Comparison of ENCODE assay signal across 22 cellular contexts in the genomic region with DNA sequence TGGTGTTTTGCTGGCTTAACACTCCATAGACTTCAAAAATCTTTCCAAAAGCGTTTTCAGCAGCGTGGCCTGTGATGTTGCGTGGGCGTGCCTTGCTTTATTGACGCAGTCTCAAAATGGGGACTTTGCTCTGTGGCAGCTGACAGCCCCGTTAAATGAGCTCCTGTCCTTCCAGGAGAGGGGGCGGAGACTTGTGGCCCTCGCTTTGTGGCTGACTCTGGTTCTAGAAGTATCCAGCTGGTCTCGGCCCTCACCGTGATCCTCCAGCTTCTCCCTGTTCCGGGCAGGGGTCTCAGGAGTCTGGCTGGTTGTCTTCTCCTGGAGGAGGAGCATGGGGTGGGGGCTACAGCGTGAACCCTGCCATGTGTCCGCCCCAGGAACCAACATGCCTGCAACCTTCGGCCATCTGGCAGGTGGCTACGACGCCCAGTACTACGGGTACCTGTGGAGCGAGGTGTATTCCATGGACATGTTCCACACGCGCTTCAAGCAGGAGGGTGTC. TPM values are rescaled to one million over a fixed set of nuclear protein-coding genes. Genes with fewer than 3 reads are reported as not detected.
A peak's percentile ranks its signal among the peaks of the same experiment; 100 is the strongest.
DNase-seq lines count a peak whose midpoint lies in the region; ATAC-seq, FAIRE-seq and TF ChIP-seq lines count a peak whose summit lies in the region.
"Had no signal": no experiment of that assay in that cellular context is flagged by ENCODE, and none has a peak within 500 bp of the region (broad histone marks: within the 10 kb centered on the region; RNA-seq: fewer than 3 reads in every experiment).

No MANE protein-coding gene starts in this region.

- in situ Hi-C loops in GM13977 (cut with MboI; ENCODE audit: low pct_unique_long_range_greater_than_20kb, low sequenced_read_pairs, unreplicated experiment): no loop called here

- TF ChIP-seq CTCF in GM13977 (IDR thresholded peaks at IDR 0.05; ENCODE audit: extremely low read depth, insufficient read depth, missing control alignments) (no peak), H1 (IDR thresholded peaks at IDR 0.05; ENCODE audit: control extremely low read depth in 1 of 3, insufficient read depth in 1 of 3, low read depth in 1 of 3, low read length in 3 of 3) (no peak), dorsolateral prefrontal cortex (IDR thresholded peaks at IDR 0.05 in 54 of 56, conservative IDR thresholded peaks at IDR 0.05 in 2 of 56; ENCODE audit: low read depth in 1 of 56, partially characterized antibody in 56 of 56) (no peak), heart right ventricle (IDR thresholded peaks at IDR 0.05) (no peak)

- H2BK12ac ChIP-seq in H1 (ENCODE audit: low read depth, low read length) (no peak overlapping the region), neuronal stem cell (ENCODE audit: low read length) (no peak overlapping the region)

- no peak overlapping the region for H3K27ac ChIP-seq in BLaER1 treated with 17β-estradiol and CSF1 and Interleukin-3, amounts not matched to agents 10 nM and 100 nM
- H3K27ac ChIP-seq in H1 (ENCODE audit: low read depth, low read length): no peak overlapping the region
- no peak overlapping the region for H3K27ac ChIP-seq in neuronal stem cell (replicated peaks; ENCODE audit: low read length)
- no peak overlapping the region for H3K27ac ChIP-seq in dorsolateral prefrontal cortex
- no peak overlapping the region for H3K27ac ChIP-seq in heart right ventricle
- H3K27ac ChIP-seq: PC-9 had no signal

- H2BK20ac ChIP-seq in H1 (ENCODE audit: low read length): no peak overlapping the region

- H3K14ac ChIP-seq in H1 (ENCODE audit: insufficient read length): no peak overlapping the region
- no peak overlapping the region for H3K14ac ChIP-seq in neuronal stem cell (ENCODE audit: low read length)

- H2BK5ac ChIP-seq in H1 (ENCODE audit: low read depth, low read length) (no peak overlapping the region), neuronal stem cell (ENCODE audit: low read length) (no peak overlapping the region)

- H4K20me1 ChIP-seq in BLaER1 treated with 17β-estradiol and CSF1 and Interleukin-3, amounts not matched to agents 10 nM and 100 nM: peaks cover 0 to 99% (median 67%) of the 10 kb centered on the region in 11 experiments; a peak in 20 of 22 replicates
- peaks cover 7 to 17% of the 10 kb centered on the region in 2 experiments for H4K20me1 ChIP-seq in H1 (replicated peaks in 1 of 2; ENCODE audit: control insufficient read depth in 1 of 2, insufficient read depth in 2 of 2, low read length in 2 of 2)

- H3K23me2 ChIP-seq in H1 (ENCODE audit: low read depth, low read length): no peaks in the 10 kb centered on the region

- H3K23ac ChIP-seq in H1 (ENCODE audit: insufficient read length) (no peak overlapping the region), neuronal stem cell (ENCODE audit: low read depth, low read length, poor library complexity) (no peak overlapping the region)

- no peaks in the 10 kb centered on the region; a peak in 1 of 22 replicates for H3K9me3 ChIP-seq in BLaER1 treated with 17β-estradiol and CSF1 and Interleukin-3, amounts not matched to agents 10 nM and 100 nM (replicated peaks in 1 of 11)
- no peaks in the 10 kb centered on the region for H3K9me3 ChIP-seq in H1 (ENCODE audit: insufficient read depth in 2 of 2, low read depth in 1 of 2, low read length in 1 of 2)
- H3K9me3 ChIP-seq in neuronal stem cell (replicated peaks in 1 of 2; ENCODE audit: control insufficient read depth in 2 of 2, insufficient read depth in 1 of 2, low read depth in 1 of 2, low read length in 2 of 2): no peaks in the 10 kb centered on the region
- H3K9me3 ChIP-seq in heart right ventricle: no peaks in the 10 kb centered on the region

- H2AFZ ChIP-seq in H1 (ENCODE audit: low read length): no peak overlapping the region
- H2AFZ ChIP-seq in neuronal stem cell (ENCODE audit: low read length): no peak overlapping the region
- H2AFZ ChIP-seq: PC-9 had no signal

- H3K9ac ChIP-seq in BLaER1 treated with 17β-estradiol and CSF1 and Interleukin-3, amounts not matched to agents 10 nM and 100 nM: 0 out of 22 replicates have a peak overlapping the region, but pooled peaks of 1 of the 11 experiments have one; percentile 12
- no peak overlapping the region for H3K9ac ChIP-seq in H1 (replicated peaks in 1 of 4; ENCODE audit: extremely low read depth in 1 of 4, low read depth in 3 of 4, low read length in 3 of 4)
- peak overlapping the region; percentile 53 for H3K9ac ChIP-seq in neuronal stem cell (ENCODE audit: low read depth, low read length, poor library complexity)

- H2BK120ac ChIP-seq in H1 (replicated peaks; ENCODE audit: low read depth, low read length): no peak overlapping the region
- H2BK120ac ChIP-seq in neuronal stem cell (ENCODE audit: low read depth, low read length): no peak overlapping the region

- H4K8ac ChIP-seq in H1 (ENCODE audit: extremely low read depth, insufficient read depth, low read length) (no peak overlapping the region), neuronal stem cell (ENCODE audit: low read depth, low read length) (no peak overlapping the region)

- 86% methylated on average over 20 of the region's 20 CpGs; no CpG with 5 or more reads in 1 of the 2 experiments for whole genome bisulfite sequencing in H1 (ENCODE audit: extremely low coverage in 1 of 2, insufficient coverage in 1 of 2, insufficient read length in 1 of 2, insufficient replicate concordance in 2 of 2, low coverage in 1 of 2, low lambda C conversion rate in 2 of 2, missing lambda C conversion rate in 1 of 2), 2 experiments
- WGBS in neuronal stem cell (ENCODE audit: extremely low coverage in 2 of 2, insufficient read length in 2 of 2, insufficient replicate concordance in 1 of 2), 2 donors: no CpG with 5 or more reads among the region's 20 CpGs
- WGBS in heart right ventricle, 2 donors: 96 to 97% methylated on average over 20 of the region's 20 CpGs

- POLR2A ChIA-PET in H1 (lab: Charles Lee; ENCODE audit: partially characterized antibody): interaction anchor here (1.0 to 1.6 kb wide), 3 partner anchors 12 to 30 kb away, joined by 3 to 6 read pairs (median 3); no protein-coding TSS in a partner anchor

- H2AK5ac ChIP-seq in H1 (ENCODE audit: low read depth, low read length): no peak overlapping the region
- H2AK5ac ChIP-seq in neuronal stem cell (ENCODE audit: low read depth, low read length): no peak overlapping the region

- H3K4me3 ChIP-seq in BLaER1 treated with 17β-estradiol and CSF1 and Interleukin-3, amounts not matched to agents 10 nM and 100 nM: no peak overlapping the region
- H3K4me3 ChIP-seq in H1 (ENCODE audit: extremely low read depth in 1 of 4, insufficient read depth in 2 of 4, low read depth in 3 of 4, low read length in 4 of 4) (no peak overlapping the region), neuronal stem cell (ENCODE audit: low read length in 2 of 2) (no peak overlapping the region), dorsolateral prefrontal cortex (no peak overlapping the region), heart right ventricle (no peak overlapping the region)
- H3K4me3 ChIP-seq: PC-9 had no signal

- intact Hi-C loops in dorsolateral prefrontal cortex (cut with DNase I) (no loop called here), heart right ventricle (cut with DNase I) (no loop called here)

- no peak overlapping the region for H4K5ac ChIP-seq in H1 (ENCODE audit: insufficient read length, low read depth, low read length)

- H3K27me3 ChIP-seq in BLaER1 treated with 17β-estradiol and CSF1 and Interleukin-3, amounts not matched to agents 10 nM and 100 nM: peaks cover 0 to 48% (median 0%) of the 10 kb centered on the region in 11 experiments; a peak in 7 of 22 replicates
- H3K27me3 ChIP-seq in H1 (replicated peaks in 1 of 4; ENCODE audit: control insufficient read depth in 3 of 4, extremely low read depth in 1 of 4, insufficient read depth in 3 of 4, low read length in 3 of 4) (no peaks in the 10 kb centered on the region), neuronal stem cell (ENCODE audit: control insufficient read depth in 3 of 3, insufficient read depth in 3 of 3, low read depth in 1 of 3, low read length in 3 of 3) (no peaks in the 10 kb centered on the region), dorsolateral prefrontal cortex (no peaks in the 10 kb centered on the region), heart right ventricle (no peaks in the 10 kb centered on the region)

- H3K4me1 ChIP-seq in BLaER1 treated with 17β-estradiol and CSF1 and Interleukin-3, amounts not matched to agents 10 nM and 100 nM: peaks cover 0 to 65% (median 50%) of the 10 kb centered on the region in 10 experiments; a peak in 18 of 20 replicates
- no peaks in the 10 kb centered on the region for H3K4me1 ChIP-seq in H1 (replicated peaks in 1 of 4; ENCODE audit: control insufficient read depth in 3 of 4, insufficient read depth in 4 of 4, low read length in 3 of 4)
- H3K4me1 ChIP-seq in neuronal stem cell (ENCODE audit: control insufficient read depth in 2 of 2, insufficient read depth in 1 of 2, low read depth in 1 of 2, low read length in 2 of 2): no peaks in the 10 kb centered on the region
- H3K4me1 ChIP-seq in heart right ventricle: no peaks in the 10 kb centered on the region

- H3K79me1 ChIP-seq in H1 (ENCODE audit: low read depth, low read length) (no peaks in the 10 kb centered on the region), neuronal stem cell (ENCODE audit: low read depth, low read length) (peaks cover 2% of the 10 kb centered on the region)

- H3K4me2 ChIP-seq in BLaER1 treated with 17β-estradiol and CSF1 and Interleukin-3, amounts not matched to agents 10 nM and 100 nM: peak overlapping the region in 6 of 11 experiments; percentile 63 to 96 (median 90); a peak in 11 of 22 replicates
- no peak overlapping the region for H3K4me2 ChIP-seq in H1 (ENCODE audit: insufficient read depth in 1 of 2, low read depth in 2 of 2, low read length in 2 of 2)
- H3K4me2 ChIP-seq in neuronal stem cell (ENCODE audit: insufficient read depth, low read length, poor library complexity, severe bottlenecking): no peak overlapping the region
- H3K4me2 ChIP-seq: PC-9 had no signal

- H4K91ac ChIP-seq in H1 (replicated peaks; ENCODE audit: insufficient read length, low read length) (no peak overlapping the region), neuronal stem cell (ENCODE audit: low read depth, low read length, poor library complexity) (no peak overlapping the region)

- peaks cover 42 to 98% (median 82%) of the 10 kb centered on the region in 11 experiments for H3K36me3 ChIP-seq in BLaER1 treated with 17β-estradiol and CSF1 and Interleukin-3, amounts not matched to agents 10 nM and 100 nM
- H3K36me3 ChIP-seq in H1 (ENCODE audit: control insufficient read depth in 2 of 4, insufficient read depth in 4 of 4, low read length in 3 of 4) (peaks cover 13 to 70% (median 53%) of the 10 kb centered on the region in 4 experiments; a peak in 6 of 8 replicates), neuronal stem cell (replicated peaks in 1 of 2; ENCODE audit: control insufficient read depth in 2 of 2, insufficient read depth in 2 of 2, low read length in 2 of 2) (peaks cover 57 to 86% of the 10 kb centered on the region in 2 donors), heart right ventricle (peaks cover 0 to 76% (median 26%) of the 10 kb centered on the region in 9 donors)

- no peak overlapping the region for H3K56ac ChIP-seq in H1 (replicated peaks; ENCODE audit: insufficient read length, low read depth, low read length)

- peak; percentile 28 for DNase-seq in GM13977 (ENCODE audit: low spot score)
- no peak for DNase-seq in H1 (ENCODE audit: low read depth in 1 of 2, low spot score in 2 of 2)
- DNase-seq in neuronal stem cell (ENCODE audit: low spot score): no peak
- DNase-seq in GM19240 (ENCODE audit: insufficient read length, low spot score): no peak
- no peak for DNase-seq in dorsolateral prefrontal cortex
- no peak for DNase-seq in heart right ventricle
- DNase-seq: CD4-positive, CD25-positive, alpha-beta regulatory T cell; DMS79 treated with DMSO at 0.1 percent for 48 hours; GDM1; GOT3; HFFc6; IMR-90; Kasumi-1; NCI-H1105 treated with DMSO at 0.1 percent for 48 hours; NCI-H187 treated with DMSO at 0.1 percent for 48 hours; NCI-H2171; NCI-H446 treated with DMSO at 0.1 percent for 48 hours; NCI-H774; PC-9 had no signal

- H3K4ac ChIP-seq in H1 (replicated peaks; ENCODE audit: insufficient read length, low read depth, low read length): no peak overlapping the region
- no peak overlapping the region for H3K4ac ChIP-seq in neuronal stem cell (ENCODE audit: low read length)

- no peak for TF ChIP-seq POLR2A in H1 (IDR thresholded peaks at IDR 0.05; ENCODE audit: control extremely low read depth in 1 of 2, low read depth in 2 of 2, low read length in 2 of 2)

- no peak for TF ChIP-seq RAD21 in H1 (IDR thresholded peaks at IDR 0.05 in 1 of 2, conservative IDR thresholded peaks at IDR 0.05 in 1 of 2; ENCODE audit: low read depth in 2 of 2, low read length in 2 of 2)

- no peak for TF ChIP-seq EP300 in H1 (IDR thresholded peaks at IDR 0.05; ENCODE audit: borderline replicate concordance in 1 of 2, low read depth in 2 of 2, low read length in 2 of 2)

- ATAC-seq in heart right ventricle (no peak), HG02840 (IDR thresholded peaks at IDR 0.05; ENCODE audit: low FRiP score, unreplicated experiment) (no peak)

- H3K79me2 ChIP-seq in H1 (ENCODE audit: control insufficient read depth in 1 of 2, insufficient read depth in 2 of 2, low read length in 2 of 2): no peaks in the 10 kb centered on the region

- no peak overlapping the region for H3K18ac ChIP-seq in H1 (ENCODE audit: extremely low read depth, low read length)
- H3K18ac ChIP-seq in neuronal stem cell (ENCODE audit: low read length): no peak overlapping the region

- CTCF ChIA-PET in H1 (lab: Charles Lee; ENCODE audit: partially characterized antibody): no interaction called here

- no peak overlapping the region for H2BK15ac ChIP-seq in H1 (ENCODE audit: low read length)
- no peak overlapping the region for H2BK15ac ChIP-seq in neuronal stem cell (ENCODE audit: low read length)

- no peak for FAIRE-seq in H1 (lab: Jason Lieb, UNC)
- FAIRE-seq: A204.1 had no signal

RNA-seq across cellular contexts. Expression of gene ZNF554, which starts 8.4 kb away (rescaled TPM):
- 3.9 and 5.7 TPM in 2 replicates for total RNA-seq in H1 (2021; fragmentation: NEBNext Ultra II Directional; extraction: Animal tissue kit (Norgen Biotek cat#: 25700))
- 1.8 and 1.9 TPM in 2 replicates for polyA plus RNA-seq in H1 (2011; rRNA removed)
- polyA plus RNA-seq in H1 (2011; cell fraction: cytosol; rRNA removed): 2.5 TPM
- polyA plus RNA-seq in H1 (2011; cell fraction: nucleus; rRNA removed): 2.7 TPM
- 3.3 to 4.1 TPM (median 3.5 TPM) in 4 replicates for polyA plus RNA-seq in H1 (2012, experiment 1 of 2)
- polyA plus RNA-seq in H1 (2012, experiment 2 of 2): 1.7 TPM
- 3.0 TPM for polyA plus RNA-seq in H1 (2013, experiment 1 of 2)
- 2.9 TPM for polyA plus RNA-seq in H1 (2013, experiment 2 of 2)
- polyA minus RNA-seq in H1 (2011; rRNA and poly(A)+ RNA removed): 3.8 and 5.0 TPM in 2 replicates
- polyA minus RNA-seq in H1 (2011; cell fraction: cytosol; rRNA and poly(A)+ RNA removed): 5.4 TPM
- 3.4 TPM for polyA minus RNA-seq in H1 (2011; cell fraction: nucleus; rRNA and poly(A)+ RNA removed)
- 4.6 TPM for polyA plus RNA-seq in neuronal stem cell (2013, experiment 1 of 2)
- polyA plus RNA-seq in neuronal stem cell (2013, experiment 2 of 2): 4.5 TPM
- total RNA-seq in dorsolateral prefrontal cortex: 10 to 100 TPM in 104 of 120 experiments, 1 to 10 TPM in 16; 4.9 to 22.5 (median 13.9) TPM
- 1 to 10 TPM; 3.1 to 5.6 (median 4.7) TPM for total RNA-seq in heart right ventricle
- 1 to 10 TPM in 1 of 2 donors, under 1 TPM in 1; 0.94 to 6.7 TPM for polyA plus RNA-seq in heart right ventricle

RNA-seq across cellular contexts. Expression of gene THOP1, which starts 26.0 kb away (rescaled TPM):
- 159 and 170 TPM in 2 replicates for total RNA-seq in H1 (2021; fragmentation: NEBNext Ultra II Directional; extraction: Animal tissue kit (Norgen Biotek cat#: 25700))
- 136 and 181 TPM in 2 replicates for polyA plus RNA-seq in H1 (2011; rRNA removed)
- polyA plus RNA-seq in H1 (2011; cell fraction: cytosol; rRNA removed): 194 TPM
- 331 TPM for polyA plus RNA-seq in H1 (2011; cell fraction: nucleus; rRNA removed)
- 101 to 187 TPM (median 172 TPM) in 4 replicates for polyA plus RNA-seq in H1 (2012, experiment 1 of 2)
- polyA plus RNA-seq in H1 (2012, experiment 2 of 2): 99.1 TPM
- polyA plus RNA-seq in H1 (2013, experiment 1 of 2): 93.9 TPM
- polyA plus RNA-seq in H1 (2013, experiment 2 of 2): 88.4 TPM
- 89.9 and 90.6 TPM in 2 replicates for polyA minus RNA-seq in H1 (2011; rRNA and poly(A)+ RNA removed)
- 89.8 TPM for polyA minus RNA-seq in H1 (2011; cell fraction: cytosol; rRNA and poly(A)+ RNA removed)
- polyA minus RNA-seq in H1 (2011; cell fraction: nucleus; rRNA and poly(A)+ RNA removed): 79.2 TPM
- polyA plus RNA-seq in neuronal stem cell (2013, experiment 1 of 2): 82.0 TPM
- polyA plus RNA-seq in neuronal stem cell (2013, experiment 2 of 2): 74.8 TPM
- total RNA-seq in dorsolateral prefrontal cortex: 100 to 1,000 TPM in 67 of 120 experiments, 10 to 100 TPM in 53; 63.4 to 133 (median 103) TPM
- total RNA-seq in heart right ventricle: 10 to 100 TPM; 37.5 to 72.5 (median 41.2) TPM
- 10 to 100 TPM; 84.1 to 85.3 TPM for polyA plus RNA-seq in heart right ventricle

RNA-seq across cellular contexts. Expression of gene SGTA, which starts 28.2 kb away (rescaled TPM):
- 86.8 and 89.0 TPM in 2 replicates for total RNA-seq in H1 (2021; fragmentation: NEBNext Ultra II Directional; extraction: Animal tissue kit (Norgen Biotek cat#: 25700))
- polyA plus RNA-seq in H1 (2011; rRNA removed) (130 and 201 TPM in 2 replicates), heart right ventricle (100 to 1,000 TPM in 1 of 2 donors, 10 to 100 TPM in 1; 90.2 to 102 TPM)
- 104 TPM for polyA plus RNA-seq in H1 (2011; cell fraction: cytosol; rRNA removed)
- 138 TPM for polyA plus RNA-seq in H1 (2011; cell fraction: nucleus; rRNA removed)
- 62.4 to 94.3 TPM (median 88.3 TPM) in 4 replicates for polyA plus RNA-seq in H1 (2012, experiment 1 of 2)
- 101 TPM for polyA plus RNA-seq in H1 (2012, experiment 2 of 2)
- polyA plus RNA-seq in H1 (2013, experiment 1 of 2): 72.7 TPM
- 74.2 TPM for polyA plus RNA-seq in H1 (2013, experiment 2 of 2)
- polyA minus RNA-seq in H1 (2011; rRNA and poly(A)+ RNA removed): 30.7 and 31.4 TPM in 2 replicates
- polyA minus RNA-seq in H1 (2011; cell fraction: cytosol; rRNA and poly(A)+ RNA removed): 43.4 TPM
- polyA minus RNA-seq in H1 (2011; cell fraction: nucleus; rRNA and poly(A)+ RNA removed): 31.2 TPM
- polyA plus RNA-seq in neuronal stem cell (2013, experiment 1 of 2): 73.5 TPM
- 71.9 TPM for polyA plus RNA-seq in neuronal stem cell (2013, experiment 2 of 2)
- total RNA-seq in dorsolateral prefrontal cortex (100 to 1,000 TPM in 2 of 120 experiments, 10 to 100 TPM in 118; 61.3 to 107 (median 73.1) TPM), heart right ventricle (10 to 100 TPM; 52.6 to 84.9 (median 64.6) TPM)

RNA-seq across cellular contexts. Expression of gene ZNF555, which starts 30.0 kb away (rescaled TPM):
- 5.4 and 5.7 TPM in 2 replicates for total RNA-seq in H1 (2021; fragmentation: NEBNext Ultra II Directional; extraction: Animal tissue kit (Norgen Biotek cat#: 25700))
- 1.1 and 1.6 TPM in 2 replicates for polyA plus RNA-seq in H1 (2011; rRNA removed)
- 1.9 TPM for polyA plus RNA-seq in H1 (2011; cell fraction: cytosol; rRNA removed)
- 1.7 TPM for polyA plus RNA-seq in H1 (2011; cell fraction: nucleus; rRNA removed)
- 2.7 to 3.0 TPM (median 2.9 TPM) in 4 replicates for polyA plus RNA-seq in H1 (2012, experiment 1 of 2)
- polyA plus RNA-seq in H1 (2012, experiment 2 of 2): 0.14 TPM
- 2.6 TPM for polyA plus RNA-seq in H1 (2013, experiment 1 of 2)
- polyA plus RNA-seq in H1 (2013, experiment 2 of 2): 2.6 TPM
- 9.4 and 14.0 TPM in 2 replicates for polyA minus RNA-seq in H1 (2011; rRNA and poly(A)+ RNA removed)
- polyA minus RNA-seq in H1 (2011; cell fraction: cytosol; rRNA and poly(A)+ RNA removed): 5.9 TPM
- 8.4 TPM for polyA minus RNA-seq in H1 (2011; cell fraction: nucleus; rRNA and poly(A)+ RNA removed)
- 4.9 TPM for polyA plus RNA-seq in neuronal stem cell (2013, experiment 1 of 2)
- 4.8 TPM for polyA plus RNA-seq in neuronal stem cell (2013, experiment 2 of 2)
- 10 to 100 TPM in 108 of 120 experiments, 1 to 10 TPM in 12; 7.6 to 20.2 (median 12.8) TPM for total RNA-seq in dorsolateral prefrontal cortex
- total RNA-seq in heart right ventricle: 10 to 100 TPM in 2 of 10 donors, 1 to 10 TPM in 8; 4.9 to 11.3 (median 8.5) TPM
- polyA plus RNA-seq in heart right ventricle: 1 to 10 TPM; 2.6 to 2.9 TPM

RNA-seq across cellular contexts. Expression of gene ZNF556, which starts 55.9 kb away (rescaled TPM):
- not detected in 2 replicates for total RNA-seq in H1 (2021; fragmentation: NEBNext Ultra II Directional; extraction: Animal tissue kit (Norgen Biotek cat#: 25700))
- not detected in 2 replicates for polyA plus RNA-seq in H1 (2011; rRNA removed)
- polyA plus RNA-seq in H1 (2011; cell fraction: cytosol; rRNA removed): not detected
- polyA plus RNA-seq in H1 (2011; cell fraction: nucleus; rRNA removed): not detected
- polyA plus RNA-seq in H1 (2012, experiment 1 of 2): not detected in 4 replicates
- not detected for polyA plus RNA-seq in H1 (2012, experiment 2 of 2)
- not detected for polyA plus RNA-seq in H1 (2013, experiment 1 of 2)
- not detected for polyA plus RNA-seq in H1 (2013, experiment 2 of 2)
- polyA minus RNA-seq in H1 (2011; rRNA and poly(A)+ RNA removed): not detected in 2 replicates
- polyA minus RNA-seq in H1 (2011; cell fraction: cytosol; rRNA and poly(A)+ RNA removed): not detected
- not detected for polyA minus RNA-seq in H1 (2011; cell fraction: nucleus; rRNA and poly(A)+ RNA removed)
- 0.07 TPM for polyA plus RNA-seq in neuronal stem cell (2013, experiment 1 of 2)
- polyA plus RNA-seq in neuronal stem cell (2013, experiment 2 of 2): 0.07 TPM
- total RNA-seq in dorsolateral prefrontal cortex: 1 to 10 TPM in 6 of 120 experiments, under 1 TPM in 99, not detected in 15; 0.09 to 2.0 (median 0.35) TPM
- total RNA-seq in heart right ventricle: under 1 TPM in 2 of 10 donors, not detected in 8; 0.03 to 0.04 TPM
- polyA plus RNA-seq in heart right ventricle: under 1 TPM in 1 of 2 donors, not detected in 1; 0.01 TPM
- total RNA-seq: CD4-positive, CD25-positive, alpha-beta regulatory T cell; HFFc6; IMR-90; PC-9 had no signal
- polyA plus RNA-seq: CD4-positive, CD25-positive, alpha-beta regulatory T cell; IMR-90 had no signal

Comparison
In these comparisons a context has a peak if more than half of its experiments do, and no peak if none do; other contexts are left out.
1. H3K4me2 ChIP-seq: peak in BLaER1 treated with 17β-estradiol and CSF1 and Interleukin-3, amounts not matched to agents 10 nM and 100 nM (6 of 11); none in H1 (0 of 2) and neuronal stem cell (single experiment).